ENCODE assay signal across 1 cellular context in genomic region chr15:49383266-49383665, GRCh38.
TF ChIP-seq lines count a peak whose summit lies in the region.

No MANE protein-coding gene starts in this region.

TF ChIP-seq in HepG2, 621 proteins besides CTCF, POLR2A, EP300 and RAD21 (continued from another document):
- no peak for TF ChIP-seq ZNF800 (CRISPR knock-in tag; IDR thresholded peaks at IDR 0.05)
- no peak for TF ChIP-seq ZFY (CRISPR knock-in tag; IDR thresholded peaks at IDR 0.05)
- no peak for TF ChIP-seq HBP1 (CRISPR knock-in tag; IDR thresholded peaks at IDR 0.05; ENCODE audit: low read depth)
- no peak for TF ChIP-seq ZNF232 (CRISPR knock-in tag; IDR thresholded peaks at IDR 0.05; ENCODE audit: borderline replicate concordance)
- no peak for TF ChIP-seq SYNCRIP (IDR thresholded peaks at IDR 0.05; ENCODE audit: insufficient read depth, low read depth, low read length)
- TF ChIP-seq MAFK (conservative IDR thresholded peaks at IDR 0.05 in 1 of 2, IDR thresholded peaks at IDR 0.05 in 1 of 2; ENCODE audit: low read length in 2 of 2), result peak in 1 of 2 experiments; percentile 41; a peak in 1 of 4 replicates
- no peak for TF ChIP-seq ZNF274 (CRISPR knock-in tag; IDR thresholded peaks at IDR 0.05)
